ENCODE assay signal across 24 cellular contexts in the genomic region with DNA sequence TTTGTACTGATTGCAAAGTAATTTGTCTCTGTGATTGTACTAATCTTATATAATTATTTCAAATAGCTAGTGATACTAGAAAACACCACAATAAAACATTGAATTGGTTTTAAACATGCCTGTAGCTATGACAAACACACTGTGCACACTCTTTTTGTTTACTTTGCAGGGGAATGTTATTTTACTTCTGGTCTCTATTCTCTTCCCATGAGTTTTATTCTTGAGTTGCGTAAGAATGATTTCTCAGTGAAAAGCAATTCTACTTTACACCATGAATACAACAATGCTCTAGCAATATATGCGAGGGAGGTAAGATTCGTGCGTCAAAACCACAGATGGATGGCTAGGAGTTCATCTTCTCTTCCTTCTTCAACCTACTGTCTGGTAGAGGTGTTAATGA.
"Had no signal": no experiment of that assay in that cellular context is flagged by ENCODE, and none has a peak within 500 bp of the region (broad histone marks: within the 10 kb centered on the region; RNA-seq: fewer than 3 reads in every experiment).

No MANE protein-coding gene starts in this region.

- DNase-seq: cerebellar nuclear complex; effector CD8-positive, alpha-beta T cell; endodermal cell; esophagus squamous epithelium; hypothalamus; immature natural killer cell; kidney; mucosa of descending colon; naive B cell; sigmoid colon; spleen; stimulated activated CD4-positive, alpha-beta T cell treated with anti-CD3 and anti-CD28 coated beads, Interleukin-4, amount 100 ng/mL, for 4 hours; stimulated activated naive CD8-positive, alpha-beta T cell treated with anti-CD3 and anti-CD28 coated beads, Interleukin-15, Interleukin-2, amounts not matched to agents 100 U/mL and 50 U/mL, for 24 hours; substantia nigra; upper lobe of left lung; uterus had no signal

- H3K4me3 ChIP-seq: esophagus squamous epithelium, lung, mucosa of descending colon, right atrium auricular region, sigmoid colon, skin epidermis, spleen, thoracic aorta, tibial nerve, upper lobe of left lung, uterus had no signal

- ATAC-seq: left lobe of liver; mucosa of descending colon; natural killer cell treated with Interleukin-12 subunit alpha and Interleukin-12 subunit beta and Interleukin-15 and Interleukin-18, amount 100 ng/mL, for 72 hours; stimulated activated memory B cell treated with anti-CD40 and anti-IgM and Interleukin-4, amounts not matched to agents 10 μg/mL and 1 μg/mL and 100 μg/mL, for 72 hours; stimulated activated naive CD8-positive, alpha-beta T cell treated with anti-CD3 and anti-CD28 coated beads, Interleukin-15, Interleukin-2, amounts not matched to agents 100 U/mL and 50 U/mL, for 24 hours had no signal
